ENCODE assay signal across 1 cellular context in genomic region chr18:46071894-46072867, GRCh38.
TF ChIP-seq lines count a peak whose summit lies in the region.

PSTPIP2 (minus strand) TSS chr18:46072260; CDS start chr18:46072188, 72 bp downstream.

TF ChIP-seq in K562, 482 proteins besides CTCF, POLR2A, EP300 and RAD21 (continued from another document and continues in another):
- no peak for TF ChIP-seq ZBTB26 (CRISPR knock-in tag; IDR thresholded peaks at IDR 0.05)
- TF ChIP-seq PRDM10 (IDR thresholded peaks at IDR 0.05; ENCODE audit: partially characterized antibody) = peak; percentile 34
- no peak for TF ChIP-seq ZNF318 (IDR thresholded peaks at IDR 0.05; ENCODE audit: borderline replicate concordance in 1 of 2, low read depth in 1 of 2)
- no peak for TF ChIP-seq ZNF384 (IDR thresholded peaks at IDR 0.05; ENCODE audit: low read depth, low read length)
- TF ChIP-seq TAF9B (IDR thresholded peaks at IDR 0.05; ENCODE audit: partially characterized antibody) = no peak
- peak; percentile 21; the same call in 1 of the 2 replicates for TF ChIP-seq VEZF1 (CRISPR knock-in tag; IDR thresholded peaks at IDR 0.05)
- TF ChIP-seq PTRF (tag; IDR thresholded peaks at IDR 0.05) = no peak
- no peak for TF ChIP-seq NFYB (IDR thresholded peaks at IDR 0.05; ENCODE audit: extremely low read depth, insufficient read length)
- peak in 1 of 2 experiments; percentile 44; a peak in 1 of 4 replicates for TF ChIP-seq MLLT1 (IDR thresholded peaks at IDR 0.05)
- TF ChIP-seq CXXC5 (CRISPR knock-in tag; IDR thresholded peaks at IDR 0.05) = peak; percentile 87
- no peak for TF ChIP-seq ZNF239 (CRISPR knock-in tag; IDR thresholded peaks at IDR 0.05)
- no peak for TF ChIP-seq ZFP1 (CRISPR knock-in tag; IDR thresholded peaks at IDR 0.05)
- TF ChIP-seq ILF3 (IDR thresholded peaks at IDR 0.05; ENCODE audit: borderline replicate concordance) = no peak
- no peak for TF ChIP-seq ZNF165 (CRISPR knock-in tag; IDR thresholded peaks at IDR 0.05; ENCODE audit: borderline replicate concordance)
- no peak for TF ChIP-seq TFAM (CRISPR knock-in tag; conservative IDR thresholded peaks at IDR 0.05)
- no peak for TF ChIP-seq OTX1 (CRISPR knock-in tag; IDR thresholded peaks at IDR 0.05)
- no peak for TF ChIP-seq NR2C2 (CRISPR knock-in tag; IDR thresholded peaks at IDR 0.05)
- TF ChIP-seq NR2C2 (tag; IDR thresholded peaks at IDR 0.05) = no peak
- TF ChIP-seq MXI1 (IDR thresholded peaks at IDR 0.05; ENCODE audit: low read depth, low read length) = no peak
- no peak for TF ChIP-seq MTA3 (IDR thresholded peaks at IDR 0.05; ENCODE audit: borderline replicate concordance)
- peak; percentile 82 for TF ChIP-seq ZFX (CRISPR knock-in tag; IDR thresholded peaks at IDR 0.05)
- no peak for TF ChIP-seq ZSCAN29 (IDR thresholded peaks at IDR 0.05)
- TF ChIP-seq ZNF232 (CRISPR knock-in tag; IDR thresholded peaks at IDR 0.05) = no peak
- TF ChIP-seq HMGN3 (IDR thresholded peaks at IDR 0.05; ENCODE audit: borderline replicate concordance, extremely low read depth, insufficient read length, low read depth, low read length) = peak; percentile 68
- TF ChIP-seq PRMT5 (CRISPR knock-in tag; IDR thresholded peaks at IDR 0.05) = no peak
- TF ChIP-seq SNIP1 (IDR thresholded peaks at IDR 0.05; ENCODE audit: low read depth) = no peak
- TF ChIP-seq ZBTB1 (CRISPR knock-in tag; IDR thresholded peaks at IDR 0.05; ENCODE audit: borderline replicate concordance, low read depth) = peak; percentile 58; the same call in 1 of the 2 replicates
- no peak for TF ChIP-seq PBX2 (CRISPR knock-in tag; IDR thresholded peaks at IDR 0.05; ENCODE audit: low read depth)
- TF ChIP-seq PBX2 (tag; conservative IDR thresholded peaks at IDR 0.05; ENCODE audit: low read depth) = no peak
- TF ChIP-seq ETV5 (CRISPR knock-in tag; IDR thresholded peaks at IDR 0.05; ENCODE audit: low read depth) = no peak
- 0 out of 2 replicates have a peak, but pooled peaks have one; percentile 15 for TF ChIP-seq SMAD4 (CRISPR knock-in tag; conservative IDR thresholded peaks at IDR 0.05)
- TF ChIP-seq ZNF282 (CRISPR knock-in tag; IDR thresholded peaks at IDR 0.05) = no peak
- no peak for TF ChIP-seq PHF21A (IDR thresholded peaks at IDR 0.05; ENCODE audit: borderline replicate concordance, low read depth)
- no peak for TF ChIP-seq PHB2 (IDR thresholded peaks at IDR 0.05; ENCODE audit: low read depth)
- TF ChIP-seq ZNF740 (CRISPR knock-in tag; IDR thresholded peaks at IDR 0.05) = peak; percentile 52; the same call in 1 of the 2 replicates
- no peak for TF ChIP-seq ZNF740 (tag; IDR thresholded peaks at IDR 0.05)
- no peak for TF ChIP-seq NR4A1 (CRISPR knock-in tag; IDR thresholded peaks at IDR 0.05)
- TF ChIP-seq NR4A1 (tag; IDR thresholded peaks at IDR 0.05) = no peak
- TF ChIP-seq E2F3 (CRISPR knock-in tag; IDR thresholded peaks at IDR 0.05) = no peak
- no peak for TF ChIP-seq HES1 (IDR thresholded peaks at IDR 0.05; ENCODE audit: low read depth)
- TF ChIP-seq NCOA2 (IDR thresholded peaks at IDR 0.05; ENCODE audit: partially characterized antibody in 2 of 2) = no peak
- no peak for TF ChIP-seq PHF20 (IDR thresholded peaks at IDR 0.05; ENCODE audit: partially characterized antibody)
- no peak for TF ChIP-seq SMARCB1 (IDR thresholded peaks at IDR 0.05; ENCODE audit: insufficient read length, low read depth)
- TF ChIP-seq MEF2D (tag; conservative IDR thresholded peaks at IDR 0.05; ENCODE audit: low read depth) = no peak
